Comparison of ENCODE assay signal across 8 cellular contexts in the genomic region with DNA sequence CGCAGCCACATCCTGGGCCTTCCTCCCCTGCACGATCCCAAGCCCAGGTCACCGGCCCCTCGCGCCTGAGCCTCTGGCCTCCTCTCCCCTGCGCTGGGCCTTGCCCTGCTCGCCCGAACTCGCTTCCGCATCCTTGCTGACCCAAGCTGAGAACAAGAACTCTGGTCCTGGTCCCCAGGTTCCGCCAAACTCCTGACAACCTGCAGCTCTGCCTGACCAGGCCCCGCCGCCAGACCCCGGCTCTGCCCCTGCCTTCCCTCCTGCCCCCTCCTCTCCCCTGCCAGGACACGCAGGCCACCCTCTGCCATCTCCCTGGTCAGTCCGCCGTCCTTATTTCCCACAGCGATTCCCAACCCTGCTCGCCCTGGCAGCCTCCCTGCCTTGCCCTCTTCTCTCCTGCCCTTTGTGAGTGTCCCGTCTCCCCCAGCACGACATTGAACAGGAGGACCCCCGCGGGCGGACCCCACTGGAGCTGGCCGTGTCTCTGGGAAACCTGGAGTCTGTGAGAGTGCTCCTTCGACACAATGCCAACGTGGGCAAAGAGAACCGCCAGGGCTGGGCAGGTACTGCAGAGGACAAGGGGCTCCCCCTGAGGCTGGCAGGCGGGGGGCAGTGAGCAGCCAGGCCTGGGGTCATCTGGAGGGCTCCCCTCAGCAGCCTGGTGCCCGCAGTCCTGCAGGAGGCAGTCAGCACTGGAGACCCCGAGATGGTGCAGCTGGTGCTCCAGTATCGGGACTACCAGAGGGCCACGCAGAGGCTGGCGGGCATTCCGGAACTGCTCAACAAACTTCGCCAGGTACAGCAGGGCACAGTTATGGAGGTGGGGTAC. TPM values are rescaled to one million over a fixed set of nuclear protein-coding genes. Genes with fewer than 3 reads are reported as not detected.
DNase-seq lines count a peak whose midpoint lies in the region; ATAC-seq and TF ChIP-seq lines count a peak whose summit lies in the region.

No MANE protein-coding gene starts in this region.

- peaks cover 63% of the 10 kb centered on the region for H3K36me3 Mint-ChIP-seq in CD8-positive, alpha-beta T cell

- H3K4me2 ChIP-seq in Loucy (ENCODE audit: low read depth, low read length, poor library complexity, severe bottlenecking) (peak overlapping the region; percentile 79), mesenchymal stem cell (ENCODE audit: low read length, poor library complexity, severe bottlenecking) (peak overlapping the region; percentile 78)

- peak overlapping the region; percentile 87 for H3K4me3 Mint-ChIP-seq in CD8-positive, alpha-beta T cell

- peak overlapping the region; percentile 65 for H2BK120ac ChIP-seq in mesenchymal stem cell (ENCODE audit: low read depth, low read length)

- peaks cover 30% of the 10 kb centered on the region for H4K20me1 ChIP-seq in Loucy (ENCODE audit: insufficient read depth, low read length, poor library complexity, severe bottlenecking)

- H3K79me2 ChIP-seq in Loucy (ENCODE audit: insufficient read depth, low read length) = peaks cover 67% of the 10 kb centered on the region

- peaks cover 30% of the 10 kb centered on the region for H3K79me1 ChIP-seq in mesenchymal stem cell (replicated peaks; ENCODE audit: low read length, poor library complexity, severe bottlenecking)

- peak overlapping the region; percentile 15 for H4K91ac ChIP-seq in mesenchymal stem cell (ENCODE audit: low read length)

- H2BK15ac ChIP-seq in mesenchymal stem cell (ENCODE audit: low read depth, poor library complexity, severe bottlenecking) = peak overlapping the region; percentile 97

- peak overlapping the region; percentile 81 for H4K8ac ChIP-seq in mesenchymal stem cell (ENCODE audit: low read length)

- peaks cover 6% of the 10 kb centered on the region for H3F3A ChIP-seq in Loucy (ENCODE audit: low read depth)

- WGBS in mesenchymal stem cell = 38% methylated on average over 35 of the region's 36 CpGs

- peak overlapping the region; percentile 50 for H3K27ac ChIP-seq in CD8-positive, alpha-beta T cell (ENCODE audit: low read depth, low read length)
- H3K27ac ChIP-seq in cingulate gyrus (ENCODE audit: low read depth, low read length) (peak overlapping the region; percentile 79), mesenchymal stem cell (ENCODE audit: low read length, poor library complexity, severe bottlenecking) (peak overlapping the region; percentile 30), vagina (peak overlapping the region; percentile 93)

- H3K18ac ChIP-seq in mesenchymal stem cell (ENCODE audit: low read depth in 1 of 2, low read length in 2 of 2) = peak overlapping the region; percentile 49 to 90

- ATAC-seq in CD8-positive, alpha-beta T cell = no peak

- POLR2A ChIA-PET in CD8-positive, alpha-beta T cell (lab: Charles Lee) = interaction anchor here (0.5 to 15.2 kb wide), 9 partner anchors 13 to 93 kb away, joined by 3 to 426 read pairs (median 10); partner anchors contain the start of genes GRK2, POLD4 and SSH3

- H2BK12ac ChIP-seq in mesenchymal stem cell (ENCODE audit: low read length in 2 of 2) = peak overlapping the region in 1 of 2 experiments; percentile 54

- H3K27ac Mint-ChIP-seq in CD8-positive, alpha-beta T cell = peak overlapping the region; percentile 91

- no peaks in the 10 kb centered on the region for H3K27me3 ChIP-seq in CD8-positive, alpha-beta T cell (ENCODE audit: insufficient read depth, low read length)
- no peaks in the 10 kb centered on the region for H3K27me3 ChIP-seq in Loucy (ENCODE audit: insufficient read depth, low read length, poor library complexity, severe bottlenecking)
- H3K27me3 ChIP-seq in mesenchymal stem cell (ENCODE audit: control insufficient read depth in 1 of 2, insufficient read depth in 1 of 2, low read length in 2 of 2) = no peaks in the 10 kb centered on the region
- no peaks in the 10 kb centered on the region for H3K27me3 ChIP-seq in vagina

- no peaks in the 10 kb centered on the region for H3K9me3 ChIP-seq in CD8-positive, alpha-beta T cell (ENCODE audit: low read length)
- no peaks in the 10 kb centered on the region for H3K9me3 ChIP-seq in Loucy (ENCODE audit: insufficient read depth, low read depth, low read length)
- peaks cover 3% of the 10 kb centered on the region for H3K9me3 ChIP-seq in mesenchymal stem cell (ENCODE audit: control insufficient read depth, low read length)
- H3K9me3 ChIP-seq in vagina = no peaks in the 10 kb centered on the region

- TF ChIP-seq CTCF in CD8-positive, alpha-beta T cell (IDR thresholded peaks at IDR 0.05) = no peak
- TF ChIP-seq CTCF in Loucy (conservative IDR thresholded peaks at IDR 0.05; ENCODE audit: low read length) (no peak), vagina (IDR thresholded peaks at IDR 0.05) (no peak)

- H3K9ac ChIP-seq in Loucy (ENCODE audit: low read depth, low read length, poor library complexity, severe bottlenecking) = peak overlapping the region; percentile 81
- H3K9ac ChIP-seq in mesenchymal stem cell (ENCODE audit: low read length) = peak overlapping the region; percentile 90

- H3K4me1 Mint-ChIP-seq in CD8-positive, alpha-beta T cell (ENCODE audit: low read depth) = peaks cover 64% of the 10 kb centered on the region

- no peaks in the 10 kb centered on the region for H3K9me3 Mint-ChIP-seq in CD8-positive, alpha-beta T cell

- no peak for TF ChIP-seq POLR2A in vagina (IDR thresholded peaks at IDR 0.05)

- H3K14ac ChIP-seq in mesenchymal stem cell (ENCODE audit: low read length in 2 of 2) = peak overlapping the region in 1 of 2 experiments; percentile 96

- peak overlapping the region in 1 of 2 experiments; percentile 75 for H3K23ac ChIP-seq in mesenchymal stem cell (ENCODE audit: low read length in 2 of 2)

- peaks cover 73% of the 10 kb centered on the region for H3K4me1 ChIP-seq in CD8-positive, alpha-beta T cell (ENCODE audit: insufficient read depth, low read length)
- H3K4me1 ChIP-seq in Loucy (ENCODE audit: insufficient read depth, low read length, poor library complexity, severe bottlenecking) = peaks cover 44% of the 10 kb centered on the region
- peaks cover 33% of the 10 kb centered on the region for H3K4me1 ChIP-seq in mesenchymal stem cell (ENCODE audit: control insufficient read depth, insufficient read depth, low read depth, low read length)
- H3K4me1 ChIP-seq in vagina = peaks cover 70% of the 10 kb centered on the region

- intact Hi-C loops in CD8-positive, alpha-beta T cell (cut with DNase I, micrococcal nuclease) = loop anchor here (1.0 to 5.0 kb wide), 6 partner anchors 13 to 192 kb away; partner anchors contain the start of genes AIP (in 1 of the 2), PPP1CA (in 1 of the 2) and SSH3 (in 1 of the 2)
- intact Hi-C loops in vagina (cut with DNase I) = no loop called here

- peak overlapping the region; percentile 63 for H3K4me3 ChIP-seq in CD8-positive, alpha-beta T cell (ENCODE audit: low read depth, low read length)
- H3K4me3 ChIP-seq in Loucy (ENCODE audit: low read length, poor library complexity, severe bottlenecking) (peak overlapping the region; percentile 78), mesenchymal stem cell (ENCODE audit: insufficient read depth in 1 of 2, low read depth in 1 of 2, low read length in 2 of 2) (peak overlapping the region; percentile 63 to 90), vagina (peak overlapping the region; percentile 74 to 99)

- H2AK5ac ChIP-seq in mesenchymal stem cell (ENCODE audit: low read length, severe bottlenecking) = peak overlapping the region; percentile 55

- peak overlapping the region; percentile 10 to 96 for H3K4ac ChIP-seq in mesenchymal stem cell (ENCODE audit: low read depth in 1 of 2, low read length in 2 of 2)

- peak in 1 of 7 experiments; percentile 22 for DNase-seq in CD8-positive, alpha-beta T cell
- DNase-seq in mesenchymal stem cell (no peak), vagina (ENCODE audit: extremely low spot score in 2 of 2) (no peak), SHP77 (lab: John Stamatoyannopoulos, UW) (no peak), NCI-H526 (lab: John Stamatoyannopoulos, UW) (no peak), cortex of kidney (lab: John Stamatoyannopoulos, UW) (no peak)

- H3K27me3 Mint-ChIP-seq in CD8-positive, alpha-beta T cell (ENCODE audit: low read depth) = no peaks in the 10 kb centered on the region

- H2AFZ ChIP-seq in Loucy (ENCODE audit: low read length) (no peak overlapping the region), mesenchymal stem cell (ENCODE audit: low read depth, low read length) (no peak overlapping the region)

- H3K36me3 ChIP-seq in CD8-positive, alpha-beta T cell (ENCODE audit: insufficient read depth, low read length) = peaks cover 12% of the 10 kb centered on the region
- H3K36me3 ChIP-seq in Loucy (ENCODE audit: insufficient read depth, low read length) = peaks cover 34% of the 10 kb centered on the region; the same call in 1 of the 2 replicates
- H3K36me3 ChIP-seq in mesenchymal stem cell (ENCODE audit: control insufficient read depth in 1 of 2, insufficient read depth in 2 of 2, low read depth in 1 of 2, low read length in 2 of 2) = peaks cover 55 to 61% of the 10 kb centered on the region in 2 experiments
- H3K36me3 ChIP-seq in vagina = peaks cover 3 to 37% of the 10 kb centered on the region in 2 donors

- no peak overlapping the region for H2BK5ac ChIP-seq in mesenchymal stem cell (ENCODE audit: low read depth, low read length, poor library complexity, severe bottlenecking)

- H3K9me2 ChIP-seq in Loucy (replicated peaks; ENCODE audit: low read depth, low read length) = no peaks in the 10 kb centered on the region

- CTCF ChIA-PET in CD8-positive, alpha-beta T cell (lab: Charles Lee) = interaction anchor here (1.1 to 6.6 kb wide), 4 partner anchors 13 to 62 kb away, joined by 3 to 77 read pairs (median 37); partner anchors contain the start of gene GRK2

RNA-seq across cellular contexts. Expression of gene ANKRD13D, which starts 0.8 kb away (rescaled TPM):
- 100 to 1,000 TPM; 152 TPM for total RNA-seq in CD8-positive, alpha-beta T cell
- polyA plus RNA-seq in mesenchymal stem cell (2013, experiment 1 of 2) = 27.5 TPM
- 27.7 TPM for polyA plus RNA-seq in mesenchymal stem cell (2013, experiment 2 of 2)
- total RNA-seq in vagina = 62.9 TPM

RNA-seq across cellular contexts. Expression of gene SSH3, which starts 13.5 kb away (rescaled TPM):
- 1 to 10 TPM; 5.9 to 9.9 TPM for total RNA-seq in CD8-positive, alpha-beta T cell
- polyA plus RNA-seq in mesenchymal stem cell (2013, experiment 1 of 2) = 71.0 TPM
- 71.6 TPM for polyA plus RNA-seq in mesenchymal stem cell (2013, experiment 2 of 2)
- 98.0 TPM for total RNA-seq in vagina

RNA-seq across cellular contexts. Expression of gene GRK2, which starts 23.6 kb away (rescaled TPM):
- total RNA-seq in CD8-positive, alpha-beta T cell = 100 to 1,000 TPM; 356 to 371 TPM
- polyA plus RNA-seq in mesenchymal stem cell (2013, experiment 1 of 2) = 26.9 TPM
- polyA plus RNA-seq in mesenchymal stem cell (2013, experiment 2 of 2) = 25.8 TPM
- total RNA-seq in vagina = 100 TPM

Comparison
In these comparisons a context has a peak if more than half of its experiments do, and no peak if none do; other contexts are left out.
1. H3K27ac ChIP-seq: peak in every context shown above with its lines; median percentile 93 in vagina; 79 in cingulate gyrus; 50 in CD8-positive, alpha-beta T cell; 30 in mesenchymal stem cell.